Comparison of ENCODE assay signal across 28 cellular contexts in genomic region chr20:9388160-9388825, GRCh38.
"Had no signal": no experiment of that assay in that cellular context is flagged by ENCODE, and none has a peak within 500 bp of the region (broad histone marks: within the 10 kb centered on the region; RNA-seq: fewer than 3 reads in every experiment).

No MANE protein-coding gene starts in this region.

- H3K36me3 Mint-ChIP-seq: stimulated activated effector memory CD8-positive, alpha-beta T cell treated with anti-CD3 and anti-CD28 coated beads, Interleukin-12 subunit alpha, Interleukin-12 subunit beta, amount 100 ng/mL, for 72 hours had no signal

- DNase-seq: islet precursor cell; left ventricle myocardium inferior; mesendoderm; naive thymus-derived CD8-positive, alpha-beta T cell; nucleus accumbens; pancreas; posterior cingulate gyrus; retina; right cardiac atrium; small intestine; spleen; stimulated activated CD4-positive, alpha-beta T cell treated with anti-CD3 and anti-CD28 coated beads, Interleukin-4, amount 100 ng/mL, for 24 hours; stimulated activated naive CD4-positive, alpha-beta T cell; tibial artery; trophoblast cell; upper lobe of right lung; uterus had no signal

- H3K4me3 ChIP-seq: hepatocyte, left ventricle myocardium inferior, lung, pancreas, prostate gland, spleen, suprapubic skin, thoracic aorta, tibial artery, upper lobe of right lung, uterus had no signal

- H3K4me1 Mint-ChIP-seq: mesothelial cell of epicardium; naive thymus-derived CD8-positive, alpha-beta T cell; stimulated activated effector memory CD8-positive, alpha-beta T cell treated with anti-CD3 and anti-CD28 coated beads, Interleukin-12 subunit alpha, Interleukin-12 subunit beta, amount 100 ng/mL, for 72 hours had no signal

- H3K4me3 Mint-ChIP-seq: mesothelial cell of epicardium; naive thymus-derived CD8-positive, alpha-beta T cell; nephron; neural crest cell; stimulated activated effector memory CD8-positive, alpha-beta T cell treated with anti-CD3 and anti-CD28 coated beads, Interleukin-12 subunit alpha, Interleukin-12 subunit beta, amount 100 ng/mL, for 72 hours; stimulated activated naive CD8-positive, alpha-beta T cell treated with anti-CD3 and anti-CD28 coated beads, Interleukin-15, Interleukin-2, amounts not matched to agents 100 ng/mL and 50 ng/mL, for 24 hours had no signal

- H3K4me1 ChIP-seq: pancreas, prostate gland, spleen, suprapubic skin, upper lobe of right lung, uterus had no signal

- H3K27ac Mint-ChIP-seq: mesothelial cell of epicardium; naive thymus-derived CD8-positive, alpha-beta T cell; stimulated activated effector memory CD8-positive, alpha-beta T cell treated with anti-CD3 and anti-CD28 coated beads, Interleukin-12 subunit alpha, Interleukin-12 subunit beta, amount 100 ng/mL, for 72 hours; stimulated activated naive CD8-positive, alpha-beta T cell treated with anti-CD3 and anti-CD28 coated beads, Interleukin-15, Interleukin-2, amounts not matched to agents 100 ng/mL and 50 ng/mL, for 24 hours had no signal

- H3K36me3 ChIP-seq: pancreas, prostate gland, spleen, suprapubic skin, thoracic aorta, upper lobe of right lung, uterus had no signal

- H3K9me3 ChIP-seq: left ventricle myocardium inferior, pancreas, prostate gland, suprapubic skin, thoracic aorta, tibial artery, upper lobe of right lung, uterus had no signal

- H3K27me3 Mint-ChIP-seq: stimulated activated naive CD8-positive, alpha-beta T cell treated with anti-CD3 and anti-CD28 coated beads, Interleukin-15, Interleukin-2, amounts not matched to agents 100 ng/mL and 50 ng/mL, for 24 hours had no signal

- ATAC-seq: naive thymus-derived CD8-positive, alpha-beta T cell; right cardiac atrium; sciatic nerve; stimulated activated effector memory CD8-positive, alpha-beta T cell treated with anti-CD3 and anti-CD28 coated beads, Interleukin-12 subunit alpha, Interleukin-12 subunit beta, amount 100 ng/mL, for 72 hours; upper lobe of right lung had no signal

- FAIRE-seq: pancreas, small intestine had no signal
